8 cellular contexts compared by ENCODE assay signal in the genomic region with DNA sequence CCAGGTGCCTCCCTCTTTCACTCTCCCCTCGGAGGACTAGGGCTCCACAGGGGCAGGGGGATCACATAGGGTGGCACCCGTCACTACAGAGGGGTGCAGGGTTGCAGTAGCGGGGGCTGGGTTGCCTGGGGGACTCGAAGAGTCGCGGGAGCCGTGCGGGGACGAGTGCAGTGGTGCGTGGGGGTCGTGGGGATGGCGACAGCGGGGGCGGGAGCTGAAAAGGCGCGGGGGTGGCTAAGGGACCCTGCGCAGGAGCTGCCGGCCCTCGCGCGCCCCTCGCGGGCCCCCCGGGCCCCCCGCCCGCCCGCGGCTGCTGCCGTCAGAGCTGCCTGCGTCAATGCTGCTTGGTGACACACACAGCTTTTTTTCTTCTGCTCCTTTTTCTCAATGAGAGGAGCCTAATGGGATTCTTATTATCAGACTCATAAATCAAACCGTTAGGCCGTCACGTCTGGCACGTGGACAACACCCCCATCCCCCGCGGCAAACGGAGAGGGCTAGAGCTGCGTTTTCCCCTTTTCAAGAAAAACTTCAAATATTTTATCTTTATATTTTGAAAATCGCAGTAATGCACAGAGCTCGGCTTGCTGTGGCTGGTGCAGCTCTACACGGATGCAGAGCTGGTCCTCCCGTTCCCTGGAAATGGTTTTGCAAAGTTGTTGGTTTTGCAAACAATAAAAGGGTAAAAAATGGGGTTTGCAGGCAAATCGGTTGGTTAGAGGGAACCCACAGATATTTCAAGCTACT.
DNase-seq lines count a peak whose midpoint lies in the region; FAIRE-seq and TF ChIP-seq lines count a peak whose summit lies in the region.

No MANE protein-coding gene starts in this region.

- peak; percentile 59 for DNase-seq in LHCN-M2 (ENCODE audit: low read depth)
- peak; percentile 87 for DNase-seq in astrocyte (ENCODE audit: low read depth)
- DNase-seq in iPS-NIHi7 (ENCODE audit: extremely low spot score) = peak; percentile 40
- no peak for DNase-seq in GM10266 (ENCODE audit: extremely low spot score)
- DNase-seq in COLO668 (lab: John Stamatoyannopoulos, UW; ENCODE audit: unreplicated experiment) = no peak
- no peak for DNase-seq in D721Med (ENCODE audit: insufficient read length, low spot score)
- DNase-seq in activated naive CD4-positive, alpha-beta T cell treated with Interleukin-2 at 50 U/mL for 16 hours = no peak

- H3K27me3 ChIP-seq in astrocyte (ENCODE audit: insufficient read depth, low read length) (no peaks in the 10 kb centered on the region), subcutaneous abdominal adipose tissue (ENCODE audit: control insufficient read depth in 5 of 5, insufficient read depth in 4 of 5, low read length in 5 of 5) (peaks cover 29 to 54% (median 47%) of the 10 kb centered on the region in 5 donors)

- no peaks in the 10 kb centered on the region for H3K79me2 ChIP-seq in astrocyte (ENCODE audit: insufficient read depth, low read length)

- peaks cover 31% of the 10 kb centered on the region for H3K4me1 ChIP-seq in astrocyte (ENCODE audit: insufficient read depth, low read length)
- H3K4me1 ChIP-seq in subcutaneous abdominal adipose tissue (ENCODE audit: control insufficient read depth in 5 of 5, insufficient read depth in 5 of 5, low read length in 5 of 5) = peaks cover 3 to 36% (median 33%) of the 10 kb centered on the region in 5 donors

- H3K4me1 Mint-ChIP-seq in astrocyte (ENCODE audit: low read depth, unreplicated experiment) = peaks cover 28% of the 10 kb centered on the region

- peak overlapping the region; percentile 62 for H3K27ac Mint-ChIP-seq in astrocyte (ENCODE audit: unreplicated experiment)

- FAIRE-seq in astrocyte (lab: Jason Lieb, UNC) = no peak
- FAIRE-seq in D721Med (lab: Jason Lieb, UNC) = no peak

- H3K27me3 Mint-ChIP-seq in astrocyte (ENCODE audit: low read depth, unreplicated experiment) = peaks cover 52% of the 10 kb centered on the region

- TF ChIP-seq CTCF in astrocyte (IDR thresholded peaks at IDR 0.05; ENCODE audit: insufficient read depth, low read depth, low read length) = no peak
- no peak for TF ChIP-seq CTCF in GM10266 (IDR thresholded peaks at IDR 0.05; ENCODE audit: control insufficient read depth, insufficient read depth, low read depth, missing control alignments)
- TF ChIP-seq CTCF in D721Med (IDR thresholded peaks at IDR 0.05; ENCODE audit: insufficient read depth, missing control alignments) = no peak

- H3K4me3 ChIP-seq in astrocyte (ENCODE audit: insufficient read depth, low read depth, low read length) (peak overlapping the region; percentile 59), subcutaneous abdominal adipose tissue (ENCODE audit: low read depth in 1 of 5, low read length in 5 of 5) (peak overlapping the region; percentile 48 to 55 (median 52))

- H3K4me2 ChIP-seq in astrocyte (ENCODE audit: low read length) = peak overlapping the region; percentile 98

- no peak overlapping the region for H3K4me3 Mint-ChIP-seq in astrocyte (ENCODE audit: unreplicated experiment)

- no peaks in the 10 kb centered on the region for H3K36me3 Mint-ChIP-seq in astrocyte (ENCODE audit: low read depth, unreplicated experiment)

- no peaks in the 10 kb centered on the region for H4K20me1 ChIP-seq in astrocyte (ENCODE audit: insufficient read depth, low read length)

- H3K36me3 ChIP-seq in astrocyte (ENCODE audit: insufficient read depth, low read length) = no peaks in the 10 kb centered on the region
- no peaks in the 10 kb centered on the region for H3K36me3 ChIP-seq in subcutaneous abdominal adipose tissue (ENCODE audit: control insufficient read depth in 5 of 5, insufficient read depth in 5 of 5, low read length in 5 of 5)

- peak overlapping the region; percentile 86 for H2AFZ ChIP-seq in astrocyte (ENCODE audit: low read depth, low read length)

- H3K27ac ChIP-seq in astrocyte (ENCODE audit: low read depth, low read length) (peak overlapping the region; percentile 81), subcutaneous abdominal adipose tissue (ENCODE audit: low read depth, low read length) (no peak overlapping the region)

- H3K9ac ChIP-seq in astrocyte (ENCODE audit: low read length) (peak overlapping the region; percentile 86), subcutaneous abdominal adipose tissue (ENCODE audit: low read length in 5 of 5) (peak overlapping the region in 1 of 5 donors; percentile 8)

- H3K9me3 ChIP-seq in astrocyte (ENCODE audit: insufficient read depth, low read depth, low read length) = no peaks in the 10 kb centered on the region
- H3K9me3 ChIP-seq in subcutaneous abdominal adipose tissue (ENCODE audit: control insufficient read depth in 5 of 5, low read length in 5 of 5) = no peaks in the 10 kb centered on the region

- H3K9me3 Mint-ChIP-seq in astrocyte (ENCODE audit: unreplicated experiment) = peaks cover 10% of the 10 kb centered on the region

Comparison
In these comparisons a context has a peak if more than half of its experiments do, and no peak if none do; other contexts are left out.
1. DNase-seq: peak in LHCN-M2 (single experiment), astrocyte (single experiment) and iPS-NIHi7 (single experiment); none in GM10266 (single experiment), COLO668 (single experiment), D721Med (single experiment) and activated naive CD4-positive, alpha-beta T cell treated with Interleukin-2 at 50 U/mL for 16 hours (single experiment).